8 cellular contexts compared by ENCODE assay signal in the genomic region with DNA sequence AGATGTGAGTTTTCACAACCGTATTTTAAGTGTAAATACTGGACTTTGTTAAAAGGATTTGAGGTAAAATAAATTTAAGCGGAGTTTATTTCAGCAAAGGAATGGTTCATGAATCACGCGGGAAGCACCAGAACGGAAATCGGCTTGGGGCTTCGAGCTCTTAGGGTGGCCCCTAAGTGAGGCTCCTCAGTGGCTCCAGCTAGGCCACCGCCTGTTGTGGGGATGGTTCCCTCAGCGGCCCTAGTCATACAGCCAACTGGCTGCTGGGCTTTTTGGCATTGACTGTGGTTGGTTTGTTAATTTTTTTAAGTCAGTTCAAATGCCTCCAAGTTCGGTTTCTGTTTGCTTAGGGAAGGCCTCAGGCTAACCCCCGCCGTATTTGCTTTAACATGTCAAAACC.
A peak's percentile ranks its signal among the peaks of the same experiment; 100 is the strongest.
DNase-seq lines count a peak whose midpoint lies in the region; ATAC-seq, FAIRE-seq and TF ChIP-seq lines count a peak whose summit lies in the region.
"Not testable (repeated sequence)": the region's sequence is repeated elsewhere in the genome, so short reads cannot be mapped to it uniquely, and the experiment has no call there.

No MANE protein-coding gene starts in this region.

- H2BK12ac ChIP-seq in H9 (ENCODE audit: insufficient read length, low read depth, low read length), result not testable (repeated sequence)

- CTCF ChIA-PET in PC-3 (lab: Charles Lee); WTC11 (lab: Charles Lee): not testable (repeated sequence)

- not testable (repeated sequence) for H4K20me1 ChIP-seq in H9 (ENCODE audit: control insufficient read depth, insufficient read depth, insufficient read length); PC-3 (ENCODE audit: low read length); astrocyte (ENCODE audit: insufficient read depth, low read length); neural progenitor cell (ENCODE audit: low read depth)

- H3K14ac ChIP-seq in H9 (ENCODE audit: insufficient read depth, low read length), result not testable (repeated sequence)

- not testable (repeated sequence) for H3K27ac ChIP-seq in H9 (ENCODE audit: insufficient read length, low read depth, low read length); PC-3 (ENCODE audit: low read length); astrocyte (ENCODE audit: low read depth, low read length); neural progenitor cell; thyroid gland

- ATAC-seq in PC-3 (peak; percentile 57), WTC11 (peak; percentile 13), esophagus mucosa (peak; percentile 42), left colon (peak; percentile 29)

- POLR2A ChIA-PET in PC-3 (lab: Charles Lee; ENCODE audit: unreplicated experiment); WTC11 (lab: Charles Lee): not testable (repeated sequence)

- H3T11ph ChIP-seq in H9 (ENCODE audit: low read length), result not testable (repeated sequence)

- not testable (repeated sequence) for H3K36me3 ChIP-seq in PC-3 (ENCODE audit: low read depth, low read length); astrocyte (ENCODE audit: insufficient read depth, low read length); neural progenitor cell; thyroid gland

- H3K4me1 Mint-ChIP-seq in H9; WTC11; astrocyte (ENCODE audit: low read depth, unreplicated experiment); neural progenitor cell: not testable (repeated sequence)

- TF ChIP-seq POLR2A in thyroid gland (IDR thresholded peaks at IDR 0.05), result not testable (repeated sequence)

- not testable (repeated sequence) for H3K4me2 ChIP-seq in H9 (ENCODE audit: insufficient read depth, insufficient read length, low read length); astrocyte (ENCODE audit: low read length)
- 0 out of 2 replicates have a peak overlapping the region, but pooled peaks have one; percentile 48 for H3K4me2 ChIP-seq in PC-3 (ENCODE audit: low read length)
- H3K4me2 ChIP-seq in neural progenitor cell, result peak overlapping the region; percentile 63

- not testable (repeated sequence) for H3K79me1 ChIP-seq in H9 (ENCODE audit: insufficient read depth, low read depth, low read length, poor library complexity, severe bottlenecking)

- not testable (repeated sequence) for H4K91ac ChIP-seq in H9 (ENCODE audit: insufficient read length, low read depth, low read length)

- H3K56ac ChIP-seq in H9 (ENCODE audit: insufficient read length, low read depth, low read length), result not testable (repeated sequence)

- H3K23ac ChIP-seq in H9 (ENCODE audit: insufficient read length, low read depth, low read length), result not testable (repeated sequence)

- H2AK5ac ChIP-seq in H9 (ENCODE audit: insufficient read length, low read length), result not testable (repeated sequence)

- H3K4me1 ChIP-seq in H9 (ENCODE audit: insufficient read depth, low read length); PC-3 (ENCODE audit: insufficient read depth, low read length); astrocyte (ENCODE audit: insufficient read depth, low read length); neural progenitor cell; thyroid gland: not testable (repeated sequence)

- TF ChIP-seq CTCF in H9 (conservative IDR thresholded peaks at IDR 0.05); PC-3 (conservative IDR thresholded peaks at IDR 0.05; ENCODE audit: low read depth, low read length); WTC11 (IDR thresholded peaks at IDR 0.05); astrocyte (IDR thresholded peaks at IDR 0.05; ENCODE audit: insufficient read depth, low read depth, low read length); neural progenitor cell (IDR thresholded peaks at IDR 0.05); thyroid gland (IDR thresholded peaks at IDR 0.05): not testable (repeated sequence)

- H3K9me2 ChIP-seq in PC-3 (replicated peaks; ENCODE audit: low read length), result not testable (repeated sequence)

- no CpG with 5 or more reads among the region's 12 CpGs for WGBS in H9 (ENCODE audit: extremely low coverage, insufficient read length, low lambda C conversion rate)
- 55 to 93% methylated on average over 7 to 9 of the region's 12 CpGs for WGBS in thyroid gland, 2 donors

- intact Hi-C loops in PC-3 (cut with micrococcal nuclease); left colon (cut with DNase I, micrococcal nuclease); thyroid gland (cut with DNase I): not testable (repeated sequence)

- H3K4me3 Mint-ChIP-seq in H9 (peak overlapping the region; percentile 70 to 83), WTC11 (peak overlapping the region; percentile 82), astrocyte (ENCODE audit: unreplicated experiment) (peak overlapping the region; percentile 82), neural progenitor cell (peak overlapping the region; percentile 70)

- BruUV-seq in PC-3 (replicated peaks; lab: Mats Ljungman, UMichigan), result TSS peak; percentile 65

- not testable (repeated sequence) for FAIRE-seq in astrocyte (lab: Jason Lieb, UNC)

- H3K27me3 ChIP-seq in H9 (ENCODE audit: insufficient read depth, low read length); PC-3 (ENCODE audit: low read length); astrocyte (ENCODE audit: insufficient read depth, low read length); neural progenitor cell; thyroid gland: not testable (repeated sequence)

- H3K9me3 ChIP-seq in H9 (ENCODE audit: control insufficient read depth, low read depth, low read length); PC-3 (ENCODE audit: low read length); astrocyte (ENCODE audit: insufficient read depth, low read depth, low read length); neural progenitor cell (ENCODE audit: low read depth); thyroid gland: not testable (repeated sequence)

- H2AFZ ChIP-seq in H9 (ENCODE audit: low read length); PC-3 (ENCODE audit: low read length); astrocyte (ENCODE audit: low read depth, low read length); neural progenitor cell (replicated peaks): not testable (repeated sequence)

- H3K18ac ChIP-seq in H9 (ENCODE audit: insufficient read length, low read depth, low read length), result not testable (repeated sequence)

- H2BK5ac ChIP-seq in H9 (ENCODE audit: insufficient read length, low read length), result not testable (repeated sequence)

- peak overlapping the region in 1 of 3 experiments; percentile 91; a peak in 2 of 7 replicates for H3K27ac Mint-ChIP-seq in H9
- peak overlapping the region; percentile 82; the same call in 1 of the 2 replicates for H3K27ac Mint-ChIP-seq in WTC11
- not testable (repeated sequence) for H3K27ac Mint-ChIP-seq in astrocyte (ENCODE audit: unreplicated experiment); neural progenitor cell

- H3K4ac ChIP-seq in H9 (ENCODE audit: low read depth, low read length), result not testable (repeated sequence)

- not testable (repeated sequence) for H3F3A ChIP-seq in PC-3 (ENCODE audit: low read length, unreplicated experiment); neural progenitor cell (ENCODE audit: low read depth)

- H3K9ac ChIP-seq in H9 (ENCODE audit: extremely low read depth, insufficient read length, low read length); PC-3 (ENCODE audit: low read length); astrocyte (ENCODE audit: low read length); neural progenitor cell: not testable (repeated sequence)

- not testable (repeated sequence) for H2BK15ac ChIP-seq in H9 (ENCODE audit: low read depth, low read length)

- H3K4me3 ChIP-seq in PC-3 (ENCODE audit: low read length) (peak overlapping the region; percentile 48; the same call in 1 of the 2 replicates), neural progenitor cell (peak overlapping the region; percentile 34)
- H3K4me3 ChIP-seq in astrocyte (ENCODE audit: insufficient read depth, low read depth, low read length); thyroid gland (replicated peaks in 1 of 3): not testable (repeated sequence)

- H4K8ac ChIP-seq in H9 (replicated peaks; ENCODE audit: insufficient read length, low read depth, low read length), result not testable (repeated sequence)

- not testable (repeated sequence) for H3K36me3 Mint-ChIP-seq in H9 (ENCODE audit: insufficient read depth in 1 of 3, low read depth in 3 of 3); WTC11; astrocyte (ENCODE audit: low read depth, unreplicated experiment); neural progenitor cell

- H2BK20ac ChIP-seq in H9 (ENCODE audit: low read depth, low read length, poor library complexity, severe bottlenecking), result not testable (repeated sequence)

- not testable (repeated sequence) for H4K5ac ChIP-seq in H9 (ENCODE audit: insufficient read length, low read depth, low read length)

- not testable (repeated sequence) for H3K27me3 Mint-ChIP-seq in H9 (ENCODE audit: low read depth); WTC11 (ENCODE audit: low read depth); astrocyte (ENCODE audit: low read depth, unreplicated experiment); neural progenitor cell (ENCODE audit: insufficient read depth, low read depth)

- H3K23me2 ChIP-seq in H9 (ENCODE audit: insufficient read length, low read depth, low read length, poor library complexity, severe bottlenecking), result not testable (repeated sequence)

- H2BK120ac ChIP-seq in H9 (ENCODE audit: low read depth, low read length, poor library complexity, severe bottlenecking), result not testable (repeated sequence)

- DNase-seq in H9; PC-3; WTC11 (ENCODE audit: low spot score); astrocyte (ENCODE audit: low read depth); left colon; neural progenitor cell (ENCODE audit: low spot score): not testable (repeated sequence)
- DNase-seq in thyroid gland, result peak; percentile 4 to 9

- not testable (repeated sequence) for H3K79me2 ChIP-seq in H9 (ENCODE audit: insufficient read depth, low read length); PC-3 (ENCODE audit: low read length); astrocyte (ENCODE audit: insufficient read depth, low read length); neural progenitor cell (ENCODE audit: low read depth)

- not testable (repeated sequence) for H3K9me3 Mint-ChIP-seq in H9; WTC11; astrocyte (ENCODE audit: unreplicated experiment); neural progenitor cell
